1 cellular context compared by ENCODE assay signal in the genomic region with DNA sequence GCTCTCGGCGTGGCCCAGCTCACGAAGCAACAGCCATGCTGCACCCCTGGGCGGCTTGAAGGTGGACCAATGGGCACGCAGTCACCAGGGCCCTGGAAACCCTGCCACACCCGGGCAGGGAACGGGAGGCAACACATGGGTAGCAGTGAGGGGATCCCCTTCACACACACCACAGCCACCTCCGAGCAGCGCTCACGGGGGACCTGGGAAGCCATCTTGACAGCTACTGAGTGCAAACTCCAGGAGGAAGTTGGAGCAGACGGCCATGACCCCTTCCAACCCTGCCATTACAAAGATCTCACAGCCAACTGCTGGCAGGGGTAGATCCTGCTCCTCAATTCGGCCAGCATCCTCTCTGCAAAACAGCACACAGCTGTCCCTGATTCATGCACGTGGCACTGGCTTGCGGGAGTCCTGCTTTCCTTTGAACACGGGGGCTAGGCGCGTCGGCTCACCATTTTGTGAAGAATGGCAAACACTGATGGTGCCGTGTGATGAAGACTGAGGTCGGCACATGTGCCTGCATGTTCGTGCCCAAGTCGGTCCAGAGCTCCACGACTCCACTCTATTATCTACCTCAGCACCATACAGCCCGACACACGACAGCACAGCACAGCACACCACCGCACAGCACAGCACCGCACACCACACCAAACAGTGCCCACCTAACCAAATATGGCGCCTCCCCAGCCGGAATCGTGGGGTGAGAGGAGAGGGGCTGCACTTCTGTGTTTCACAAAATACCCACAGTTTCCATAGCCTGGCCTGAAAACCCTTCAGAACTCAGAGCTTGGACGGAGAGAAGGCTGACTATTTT.
TF ChIP-seq lines count a peak whose summit lies in the region.

No MANE protein-coding gene starts in this region.

TF ChIP-seq in K562, 482 proteins besides CTCF, POLR2A, EP300 and RAD21 (continued from another document):
- TF ChIP-seq, protein P1, sequence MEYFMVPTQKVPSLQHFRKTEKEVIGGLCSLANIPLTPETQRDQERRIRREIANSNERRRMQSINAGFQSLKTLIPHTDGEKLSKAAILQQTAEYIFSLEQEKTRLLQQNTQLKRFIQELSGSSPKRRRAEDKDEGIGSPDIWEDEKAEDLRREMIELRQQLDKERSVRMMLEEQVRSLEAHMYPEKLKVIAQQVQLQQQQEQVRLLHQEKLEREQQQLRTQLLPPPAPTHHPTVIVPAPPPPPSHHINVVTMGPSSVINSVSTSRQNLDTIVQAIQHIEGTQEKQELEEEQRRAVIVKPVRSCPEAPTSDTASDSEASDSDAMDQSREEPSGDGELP (CRISPR knock-in tag; IDR thresholded peaks at IDR 0.05; ENCODE audit: borderline replicate concordance): peak; percentile 21; the same call in 1 of the 2 replicates
- no peak for TF ChIP-seq ZNF232 (CRISPR knock-in tag; IDR thresholded peaks at IDR 0.05)
- TF ChIP-seq ZZZ3 (IDR thresholded peaks at IDR 0.05): no peak
- peak; percentile 56; the same call in 1 of the 2 replicates for TF ChIP-seq POLR2G (IDR thresholded peaks at IDR 0.05; ENCODE audit: low read depth, low read length)
- no peak for TF ChIP-seq RHOXF2B (CRISPR knock-in tag; conservative IDR thresholded peaks at IDR 0.05)
- no peak for TF ChIP-seq ARID2 (IDR thresholded peaks at IDR 0.05)
- TF ChIP-seq RBM39 (optimal IDR thresholded peaks at IDR 0.05; ENCODE audit: low read depth, low read length): no peak
- TF ChIP-seq, protein P2, sequence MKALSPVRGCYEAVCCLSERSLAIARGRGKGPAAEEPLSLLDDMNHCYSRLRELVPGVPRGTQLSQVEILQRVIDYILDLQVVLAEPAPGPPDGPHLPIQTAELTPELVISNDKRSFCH (CRISPR knock-in tag; IDR thresholded peaks at IDR 0.05): no peak
- TF ChIP-seq, protein P2 (tag; IDR thresholded peaks at IDR 0.05): peak; percentile 71; the same call in 1 of the 2 replicates
- no peak for TF ChIP-seq HNRNPK (IDR thresholded peaks at IDR 0.05; ENCODE audit: low read depth, low read length, poor library complexity, severe bottlenecking)
- no peak for TF ChIP-seq SMAD3 (CRISPR knock-in tag; conservative IDR thresholded peaks at IDR 0.05)
- no peak for TF ChIP-seq ZEB2 (IDR thresholded peaks at IDR 0.05)
